16 cellular contexts compared by ENCODE assay signal in genomic region chr2:97732436-97733340, GRCh38. TPM values are rescaled to one million over a fixed set of nuclear protein-coding genes. Genes with fewer than 3 reads are reported as not detected.
"Had no signal": no experiment of that assay in that cellular context is flagged by ENCODE, and none has a peak within 500 bp of the region (broad histone marks: within the 10 kb centered on the region; RNA-seq: fewer than 3 reads in every experiment).

No MANE protein-coding gene starts in this region.

- H3K9me3 Mint-ChIP-seq: activated B cell treated with CpG ODN at 0.5 μM for 24 hours had no signal

- H3K27ac Mint-ChIP-seq: activated B cell treated with CpG ODN at 0.5 μM for 24 hours; nephron progenitor cell; stimulated activated naive CD8-positive, alpha-beta T cell treated with anti-CD3 and anti-CD28 coated beads, Interleukin-15, amount 100 ng/mL, for 72 hours had no signal

- H3K27me3 ChIP-seq: adrenal gland, gastrocnemius medialis, vagina had no signal

- DNase-seq: activated B cell treated with CpG ODN at 0.5 μM for 24 hours; activated CD4-positive, alpha-beta T cell treated with anti-CD3 and anti-CD28 coated beads, Interleukin-2, amount 50 U/mL, for 1 hour; activated naive CD4-positive, alpha-beta T cell treated with Interleukin-2 at 50 U/mL for 16 hours; activated T-cell treated with anti-CD3 and anti-CD28 coated beads, Interleukin-2, amount 50 U/mL, for 48 hours; adrenal gland; effector CD4-positive, alpha-beta T cell; gastrocnemius medialis; nephron progenitor cell; stimulated activated CD4-positive, alpha-beta T cell treated with anti-CD3 and anti-CD28 coated beads, Interleukin-4, amount 100 ng/mL, for 24 hours; stimulated activated naive CD8-positive, alpha-beta T cell treated with anti-CD3 and anti-CD28 coated beads, Interleukin-15, amount 100 ng/mL, for 72 hours; T-helper 1 cell had no signal

- H3K9me3 ChIP-seq: adrenal gland, vagina had no signal

- H3K27ac ChIP-seq: adrenal gland, coronary artery, gastrocnemius medialis, SK-N-MC, vagina had no signal

- H3K4me1 Mint-ChIP-seq: activated B cell treated with CpG ODN at 0.5 μM for 24 hours had no signal

- ATAC-seq: gastrocnemius medialis; stimulated activated naive CD8-positive, alpha-beta T cell treated with anti-CD3 and anti-CD28 coated beads, Interleukin-15, amount 100 ng/mL, for 72 hours had no signal

- H3K27me3 Mint-ChIP-seq: activated B cell treated with CpG ODN at 0.5 μM for 24 hours; stimulated activated naive CD8-positive, alpha-beta T cell treated with anti-CD3 and anti-CD28 coated beads, Interleukin-15, amount 100 ng/mL, for 72 hours had no signal

- H3K4me3 Mint-ChIP-seq: activated B cell treated with CpG ODN at 0.5 μM for 24 hours; nephron progenitor cell; stimulated activated naive CD8-positive, alpha-beta T cell treated with anti-CD3 and anti-CD28 coated beads, Interleukin-15, amount 100 ng/mL, for 72 hours had no signal

RNA-seq across cellular contexts. Expression of gene ZAP70, which starts 19.3 kb away (rescaled TPM):
- total RNA-seq: kidney epithelial cell, lung microvascular endothelial cell had no signal
